ENCODE assay signal across 9 cellular contexts in genomic region chr1:8423134-8423701, GRCh38.
DNase-seq lines count a peak whose midpoint lies in the region; ATAC-seq, FAIRE-seq and TF ChIP-seq lines count a peak whose summit lies in the region.
"Had no signal": no experiment of that assay in that cellular context is flagged by ENCODE, and none has a peak within 500 bp of the region (broad histone marks: within the 10 kb centered on the region; RNA-seq: fewer than 3 reads in every experiment).

No MANE protein-coding gene starts in this region.

- no peak overlapping the region for H3K4me3 Mint-ChIP-seq in stimulated activated effector memory CD8-positive, alpha-beta T cell treated with anti-CD3 and anti-CD28 coated beads, Interleukin-12 subunit alpha, Interleukin-12 subunit beta, amount 100 ng/mL, for 72 hours

- H3K4me1 ChIP-seq in SK-N-SH (ENCODE audit: control insufficient read depth in 1 of 2, insufficient read depth in 2 of 2, low read depth in 1 of 2, low read length in 1 of 2) (peaks cover 25 to 33% of the 10 kb centered on the region in 2 experiments; a peak in 3 of 4 replicates), K562 (replicated peaks in 1 of 2; ENCODE audit: control insufficient read depth in 2 of 2, insufficient read depth in 2 of 2, low read length in 2 of 2) (peaks cover 17 to 24% of the 10 kb centered on the region in 2 experiments), left lung (peaks cover 42 to 88% of the 10 kb centered on the region in 2 donors)

- H3K36me3 Mint-ChIP-seq in stimulated activated effector memory CD8-positive, alpha-beta T cell treated with anti-CD3 and anti-CD28 coated beads, Interleukin-12 subunit alpha, Interleukin-12 subunit beta, amount 100 ng/mL, for 72 hours = peaks cover 13% of the 10 kb centered on the region

- peaks cover 22% of the 10 kb centered on the region for H3F3A ChIP-seq in SK-N-SH (replicated peaks; ENCODE audit: insufficient read depth)

- H2AFZ ChIP-seq in SK-N-SH (ENCODE audit: low read depth) (no peak overlapping the region), K562 (ENCODE audit: low read depth, low read length) (peak overlapping the region; percentile 66)

- no TSS peak for BruUV-seq in K562 (replicated peaks; lab: Mats Ljungman, UMichigan)

- H3K9me3 Mint-ChIP-seq in stimulated activated effector memory CD8-positive, alpha-beta T cell treated with anti-CD3 and anti-CD28 coated beads, Interleukin-12 subunit alpha, Interleukin-12 subunit beta, amount 100 ng/mL, for 72 hours = no peaks in the 10 kb centered on the region

- in situ Hi-C loops in K562 (cut with MboI) = no loop called here

- TF ChIP-seq CTCF in SK-N-SH (IDR thresholded peaks at IDR 0.05) = no peak
- TF ChIP-seq CTCF in K562 (IDR thresholded peaks at IDR 0.05 in 2 of 3, conservative IDR thresholded peaks at IDR 0.05 in 1 of 3; ENCODE audit: insufficient read depth in 2 of 3, low read depth in 1 of 3, low read length in 3 of 3) = no peak
- no peak for TF ChIP-seq CTCF in left lung (IDR thresholded peaks at IDR 0.05)

- H3K4me3 ChIP-seq in SK-N-SH (ENCODE audit: low read depth in 2 of 2, low read length in 1 of 2) (peak overlapping the region; percentile 77 to 84), K562 (peak overlapping the region; percentile 66), left lung (peak overlapping the region; percentile 63 to 71)

- peaks cover 19% of the 10 kb centered on the region; the same call in 1 of the 2 replicates for H4K20me1 ChIP-seq in SK-N-SH (ENCODE audit: insufficient read depth)
- 0 out of 2 replicates have a peak, but pooled peaks cover 10% of the 10 kb centered on the region for H4K20me1 ChIP-seq in K562 (replicated peaks; ENCODE audit: control insufficient read depth, insufficient read depth, low read length)

- TF ChIP-seq RAD21 in SK-N-SH (IDR thresholded peaks at IDR 0.05; ENCODE audit: low read length) (no peak), K562 (CRISPR knock-in tag; conservative IDR thresholded peaks at IDR 0.05 in 1 of 2, IDR thresholded peaks at IDR 0.05 in 1 of 2) (no peak)

- no peak for FAIRE-seq in K562 (lab: Jason Lieb, UNC)
- FAIRE-seq: A204.1 had no signal

- DNase-seq in DMS 273 (lab: John Stamatoyannopoulos, UW; ENCODE audit: unreplicated experiment) (peak; percentile 62), DMS 273 treated with DMSO at 0.1 percent for 48 hours (lab: John Stamatoyannopoulos, UW) (no peak), SK-N-SH (peak; percentile 71), K562 (ENCODE audit: extremely low read depth in 1 of 4, low spot score in 3 of 4) (peak in 2 of 4 experiments; percentile 36 to 53), left lung (peak in 1 of 2 donors; percentile 47), GM19238 (ENCODE audit: insufficient read length, low spot score) (no peak)
- DNase-seq in stimulated activated effector memory CD8-positive, alpha-beta T cell treated with anti-CD3 and anti-CD28 coated beads, Interleukin-12 subunit alpha, Interleukin-12 subunit beta, amount 100 ng/mL, for 72 hours (ENCODE audit: low spot score in 2 of 2) = peak in 1 of 2 donors; percentile 69

- H3K9me3 ChIP-seq in SK-N-SH = no peaks in the 10 kb centered on the region
- no peaks in the 10 kb centered on the region for H3K9me3 ChIP-seq in K562 (replicated peaks; ENCODE audit: control insufficient read depth, insufficient read depth, low read depth, low read length)
- no peaks in the 10 kb centered on the region for H3K9me3 ChIP-seq in left lung

- intact Hi-C loops in K562 (cut with micrococcal nuclease) = loop anchor here (10.0 kb wide), 1 partner anchor 282 kb away; no protein-coding TSS in a partner anchor
- intact Hi-C loops in left lung (cut with DNase I) = no loop called here

- H3K27ac Mint-ChIP-seq in stimulated activated effector memory CD8-positive, alpha-beta T cell treated with anti-CD3 and anti-CD28 coated beads, Interleukin-12 subunit alpha, Interleukin-12 subunit beta, amount 100 ng/mL, for 72 hours = no peak overlapping the region

- ATAC-seq in K562 (peak; percentile 44), left lung (peak; percentile 7), HG02623 (IDR thresholded peaks at IDR 0.05; ENCODE audit: unreplicated experiment) (no peak)
- ATAC-seq in stimulated activated effector memory CD8-positive, alpha-beta T cell treated with anti-CD3 and anti-CD28 coated beads, Interleukin-12 subunit alpha, Interleukin-12 subunit beta, amount 100 ng/mL, for 72 hours = peak; percentile 22

- WGBS in SK-N-SH (ENCODE audit: low lambda C conversion rate) = 2% methylated on average over 17 of the region's 38 CpGs
- WGBS in K562 (ENCODE audit: insufficient coverage, low coverage, missing lambda C conversion rate) = 2% methylated on average over 23 of the region's 38 CpGs

- H3K27ac ChIP-seq in SK-N-SH (ENCODE audit: low read depth in 2 of 2, low read length in 1 of 2) (peak overlapping the region; percentile 83 to 89), K562 (ENCODE audit: extremely low read depth, low read depth, low read length) (peak overlapping the region; percentile 71), left lung (peak overlapping the region; percentile 96 to 98)

- CTCF ChIA-PET in SK-N-SH (lab: Yijun Ruan, JAX) (interaction anchor here (0.6 to 1.7 kb wide), 6 partner anchors 8 to 408 kb away, joined by 3 to 5 read pairs (median 4); no protein-coding TSS in a partner anchor), K562 (lab: Yijun Ruan, JAX; ENCODE audit: low intra/inter-chr PET ratio) (no interaction called here)

- no peak for TF ChIP-seq POLR2A in K562 (conservative IDR thresholded peaks at IDR 0.05)

- H3K9me1 ChIP-seq in K562 (ENCODE audit: control insufficient read depth, insufficient read depth, low read length) = no peaks in the 10 kb centered on the region

- H3K4me1 Mint-ChIP-seq in stimulated activated effector memory CD8-positive, alpha-beta T cell treated with anti-CD3 and anti-CD28 coated beads, Interleukin-12 subunit alpha, Interleukin-12 subunit beta, amount 100 ng/mL, for 72 hours = peaks cover 49% of the 10 kb centered on the region

- H3K27me3 ChIP-seq in SK-N-SH (ENCODE audit: insufficient read depth) (no peaks in the 10 kb centered on the region), K562 (ENCODE audit: control insufficient read depth in 2 of 2, insufficient read depth in 2 of 2, low read length in 2 of 2) (no peaks in the 10 kb centered on the region), left lung (no peaks in the 10 kb centered on the region)

- TF ChIP-seq EP300 in SK-N-SH (IDR thresholded peaks at IDR 0.05; ENCODE audit: borderline replicate concordance in 1 of 2, low read depth in 1 of 2, low read length in 1 of 2) (no peak), K562 (IDR thresholded peaks at IDR 0.05; ENCODE audit: low read length) (no peak)

- H3K36me3 ChIP-seq in SK-N-SH (replicated peaks in 1 of 2; ENCODE audit: control insufficient read depth in 1 of 2, insufficient read depth in 2 of 2, low read length in 1 of 2) (peaks cover 23 to 29% of the 10 kb centered on the region in 2 experiments), K562 (ENCODE audit: control insufficient read depth, insufficient read depth, low read length) (peaks cover 35% of the 10 kb centered on the region), left lung (peaks cover 0 to 10% of the 10 kb centered on the region in 2 donors)

- H3K9ac ChIP-seq in SK-N-SH = peak overlapping the region; percentile 87
- peak overlapping the region; percentile 69 to 94 for H3K9ac ChIP-seq in K562 (ENCODE audit: insufficient read depth in 1 of 2, low read depth in 2 of 2, low read length in 2 of 2)

- H3K79me2 ChIP-seq in SK-N-SH (ENCODE audit: insufficient read depth) = peaks cover 51% of the 10 kb centered on the region
- H3K79me2 ChIP-seq in K562 (ENCODE audit: control insufficient read depth, insufficient read depth, low read length) = peaks cover 21% of the 10 kb centered on the region

- POLR2A ChIA-PET in SK-N-SH (lab: Yijun Ruan, JAX) (no interaction called here), K562 (lab: Yijun Ruan, JAX) (interaction anchor here (0.7 to 2.9 kb wide), 4 partner anchors 10 to 455 kb away, joined by 3 to 13 read pairs (median 4); partner anchors contain the start of gene ENO1)

- no peaks in the 10 kb centered on the region for H3K9me2 ChIP-seq in SK-N-SH

- peak overlapping the region; percentile 89 for H3K4me2 ChIP-seq in SK-N-SH
- H3K4me2 ChIP-seq in K562 (ENCODE audit: insufficient read depth, low read length) = peak overlapping the region; percentile 71

TF ChIP-seq in SK-N-SH, 30 proteins besides CTCF, POLR2A, EP300 and RAD21:
- TF ChIP-seq MAX (IDR thresholded peaks at IDR 0.05; ENCODE audit: low read depth) = no peak
- 0 out of 2 replicates have a peak, but pooled peaks have one; percentile 10 for TF ChIP-seq TAF1 (IDR thresholded peaks at IDR 0.05; ENCODE audit: borderline replicate concordance, low read depth, low read length)

TF ChIP-seq in K562, 482 proteins besides CTCF, POLR2A, EP300 and RAD21 (continues in another document):
- TF ChIP-seq ZNF778 (CRISPR knock-in tag; IDR thresholded peaks at IDR 0.05) = no peak
- 0 out of 4 replicates have a peak, but pooled peaks of 1 of the 2 experiments have one; percentile 23 for TF ChIP-seq MLLT1 (IDR thresholded peaks at IDR 0.05)
- peak; percentile 30; the same call in 1 of the 2 replicates for TF ChIP-seq RB1 (IDR thresholded peaks at IDR 0.05; ENCODE audit: low read depth)
- peak; percentile 68 for TF ChIP-seq RBBP5 (IDR thresholded peaks at IDR 0.05; ENCODE audit: borderline replicate concordance, insufficient read depth, low read length, poor library complexity, severe bottlenecking)

Comparison
In these comparisons a context has a peak if more than half of its experiments do, and no peak if none do; other contexts are left out.
1. DNase-seq: peak in DMS 273 (single experiment) and SK-N-SH (single experiment); none in DMS 273 treated with DMSO at 0.1 percent for 48 hours (single experiment) and GM19238 (single experiment).
2. Peak in every context shown above with its lines, with median percentiles within 50 percentile points of each other: H3K27ac ChIP-seq and H3K4me3 ChIP-seq.